Comparison of ENCODE assay signal across 20 cellular contexts in the genomic region with DNA sequence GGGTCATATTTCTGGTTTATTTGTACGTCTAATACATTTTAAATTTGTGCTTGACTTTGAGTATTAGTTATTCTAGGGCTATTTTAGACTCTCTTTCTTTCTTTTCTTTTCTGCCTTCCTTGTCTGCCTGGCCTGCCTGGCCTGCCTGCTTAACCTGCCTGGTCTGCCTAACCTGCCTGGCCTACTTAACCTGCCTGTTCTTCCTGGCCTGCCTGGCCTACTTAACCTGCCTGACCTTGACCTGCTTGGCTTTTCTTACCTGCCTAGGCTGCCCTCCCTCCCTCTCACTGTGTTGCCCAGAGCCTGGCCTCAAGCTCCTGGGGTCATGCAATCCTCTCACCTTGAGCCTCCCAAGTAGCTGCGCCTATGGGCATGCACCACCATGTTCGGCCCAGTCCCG.
"Had no signal": no experiment of that assay in that cellular context is flagged by ENCODE, and none has a peak within 500 bp of the region (broad histone marks: within the 10 kb centered on the region; RNA-seq: fewer than 3 reads in every experiment).

No MANE protein-coding gene starts in this region.

- H3K27ac ChIP-seq: colonic mucosa, neutrophil, pancreas, suprapubic skin, transverse colon, vagina had no signal

- DNase-seq: colonic mucosa; effector CD8-positive, alpha-beta T cell; endodermal cell; hypothalamus; mucosa of descending colon; naive B cell; pancreas; stimulated activated CD4-positive, alpha-beta T cell treated with anti-CD3 and anti-CD28 coated beads, Interleukin-12 subunit alpha, Interleukin-12 subunit beta, amount 100 ng/mL, for 4 hours; stimulated activated CD4-positive, alpha-beta T cell treated with anti-CD3 and anti-CD28 coated beads, Interleukin-1b, Interleukin-23, amount 100 ng/mL, for 48 hours; stimulated activated CD4-positive, alpha-beta T cell treated with anti-CD3 and anti-CD28 coated beads, Interleukin-4, amount 100 ng/mL, for 1 hour; stimulated activated CD8-positive, alpha-beta memory T cell treated with anti-CD3 and anti-CD28 coated beads, Interleukin-4, amount 100 ng/mL, for 48 hours; stimulated activated naive CD4-positive, alpha-beta T cell; stimulated activated naive CD8-positive, alpha-beta T cell treated with anti-CD3 and anti-CD28 coated beads, Interleukin-15, amount 100 ng/mL, for 72 hours; transverse colon had no signal

- H3K4me3 ChIP-seq: colonic mucosa, lung, mucosa of descending colon, pancreas, smooth muscle cell, suprapubic skin, transverse colon, vagina had no signal

- H3K4me2 ChIP-seq: smooth muscle cell had no signal

- ATAC-seq: mucosa of descending colon; sciatic nerve; stimulated activated naive CD8-positive, alpha-beta T cell treated with anti-CD3 and anti-CD28 coated beads, Interleukin-15, amount 100 ng/mL, for 72 hours had no signal

- H3K4me1 ChIP-seq: colonic mucosa, pancreas, transverse colon, vagina had no signal

- H3K27me3 ChIP-seq: colonic mucosa, pancreas, suprapubic skin, vagina had no signal

- H3K36me3 ChIP-seq: colonic mucosa, neutrophil, pancreas, suprapubic skin, transverse colon, vagina had no signal

- H3K9me3 ChIP-seq: colonic mucosa, mucosa of descending colon, neutrophil, pancreas, suprapubic skin, transverse colon, vagina had no signal
